30 cellular contexts compared by ENCODE assay signal in the genomic region with DNA sequence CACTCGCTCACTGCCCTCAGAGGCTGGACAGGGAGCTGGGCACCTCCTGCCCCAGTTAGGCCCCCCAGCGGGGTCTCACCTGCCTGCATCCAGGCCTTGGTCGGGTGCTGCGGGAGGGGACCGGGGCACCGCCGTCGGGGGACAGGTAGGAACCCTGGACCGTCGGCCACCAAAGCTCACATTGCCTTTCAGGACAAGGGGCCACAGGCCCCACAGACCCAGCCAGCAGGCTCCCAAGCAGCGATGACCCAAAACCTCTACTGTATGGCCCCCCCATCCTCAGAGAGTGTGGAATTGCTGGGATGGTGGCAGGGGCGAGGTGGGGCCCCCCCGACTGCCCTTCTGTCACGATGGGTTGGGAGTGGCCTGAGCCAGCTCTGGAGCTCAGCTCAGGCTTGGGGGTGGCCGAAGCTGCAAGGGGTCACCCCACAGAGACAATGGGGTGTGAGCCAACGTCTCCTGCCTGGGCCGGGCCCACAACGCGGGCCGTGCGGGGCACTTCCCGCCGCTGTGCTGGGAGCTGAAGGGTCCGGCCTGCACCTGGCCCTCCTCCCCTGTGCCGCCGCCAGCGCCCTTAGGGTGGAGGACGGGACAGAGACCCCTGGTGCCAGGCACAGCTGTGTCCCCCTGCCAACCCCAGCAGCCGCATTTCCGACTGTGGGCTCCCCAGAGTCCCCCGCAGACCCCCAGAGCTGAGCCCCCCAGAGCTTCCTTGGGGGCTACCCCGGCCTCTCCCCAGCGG. TPM values are rescaled to one million over a fixed set of nuclear protein-coding genes. Genes with fewer than 3 reads are reported as not detected.
DNase-seq lines count a peak whose midpoint lies in the region; ATAC-seq and TF ChIP-seq lines count a peak whose summit lies in the region.
"Had no signal": no experiment of that assay in that cellular context is flagged by ENCODE, and none has a peak within 500 bp of the region (broad histone marks: within the 10 kb centered on the region; RNA-seq: fewer than 3 reads in every experiment).

No MANE protein-coding gene starts in this region.

- H3K4me1 ChIP-seq in left lung (no peaks in the 10 kb centered on the region), stomach (peaks cover 14 to 34% (median 22%) of the 10 kb centered on the region in 4 donors)
- H3K4me1 ChIP-seq: neural progenitor cell, prostate gland, uterus had no signal

- H3K36me3 ChIP-seq in left lung (peaks cover 0 to 45% of the 10 kb centered on the region in 2 donors), stomach (peaks cover 11 to 48% (median 45%) of the 10 kb centered on the region in 4 donors)
- H3K36me3 ChIP-seq: neural progenitor cell, prostate gland, uterus had no signal

- H3K4me3 ChIP-seq in left lung (no peak overlapping the region), stomach (peak overlapping the region; percentile 29 to 47 (median 34))
- H3K4me3 ChIP-seq: cardiac muscle cell, neural progenitor cell, prostate gland, skin epidermis, suprapubic skin, uterus had no signal

- WGBS in stomach, 5 donors: 54 to 68% (median 63%) methylated on average over 23 to 33 of the region's 33 CpGs

- no peaks in the 10 kb centered on the region for H3K27me3 ChIP-seq in left lung
- H3K27me3 ChIP-seq in stomach: no peaks in the 10 kb centered on the region
- H3K27me3 ChIP-seq: cardiac muscle cell, neural progenitor cell, suprapubic skin, uterus had no signal

- intact Hi-C loops in left ventricle myocardium superior (cut with micrococcal nuclease) (no loop called here), cardiac septum (cut with DNase I) (no loop called here), left lung (cut with DNase I) (no loop called here), stomach (cut with DNase I; ENCODE audit: low total_unique reads) (no loop called here)

- no peak for TF ChIP-seq CTCF in left lung (IDR thresholded peaks at IDR 0.05)
- TF ChIP-seq CTCF in stomach (IDR thresholded peaks at IDR 0.05): no peak

- no peak overlapping the region for H3K27ac ChIP-seq in left lung
- peak overlapping the region; percentile 73 to 75 (median 74) for H3K27ac ChIP-seq in stomach
- H3K27ac ChIP-seq: cardiac muscle cell, neural progenitor cell, prostate gland, skin epidermis, suprapubic skin, uterus, VCaP had no signal

- peak; percentile 20 for DNase-seq in left ventricle myocardium superior
- DNase-seq in cardiac septum (ENCODE audit: low spot score): no peak
- peak; percentile 30 to 69 for DNase-seq in left lung
- no peak for DNase-seq in stomach
- DNase-seq in NCI-H2227 treated with DMSO at 0.1 percent for 48 hours (lab: John Stamatoyannopoulos, UW): no peak
- no peak for DNase-seq in foreskin melanocyte
- DNase-seq: activated CD4-positive, alpha-beta T cell treated with anti-CD3 and anti-CD28 coated beads for 48 hours; activated naive CD4-positive, alpha-beta T cell treated with anti-CD3 and anti-CD28 coated beads, Interleukin-2, amount 10 ng/mL, durations not matched to agents 7 days and 5 days; activated T-cell treated with anti-CD3 and anti-CD28 coated beads, Interleukin-2, amount 50 U/mL, for 72 hours; amniotic stem cell; dermis blood vessel endothelial cell; GF-D8; KG1; mammary epithelial cell; MM.1S; NCI-H1417 treated with DMSO at 0.1 percent for 48 hours; stimulated activated CD4-positive, alpha-beta T cell treated with anti-CD3 and anti-CD28 coated beads, Interleukin-1b, Interleukin-23, amount 100 ng/mL, for 48 hours; uterus had no signal

- no peak for TF ChIP-seq POLR2A in stomach (IDR thresholded peaks at IDR 0.05)

- TF ChIP-seq EP300 in stomach (IDR thresholded peaks at IDR 0.05): no peak

- ATAC-seq in left ventricle myocardium superior (no peak), left lung (no peak)
- ATAC-seq: activated T-cell treated with anti-CD3 and anti-CD28 coated beads, Interleukin-2, amount 50 U/mL, for 72 hours; Right ventricle myocardium inferior had no signal

- H3K9me3 ChIP-seq in left lung: peaks cover 0 to 5% of the 10 kb centered on the region in 2 donors
- peaks cover 0 to 7% (median 5%) of the 10 kb centered on the region in 4 donors for H3K9me3 ChIP-seq in stomach
- H3K9me3 ChIP-seq: prostate gland, uterus had no signal

RNA-seq across cellular contexts. Expression of a gene that starts 0.5 kb away (rescaled TPM):
- total RNA-seq in left ventricle myocardium superior (not detected), cardiac septum (0.19 TPM), left lung (1 to 10 TPM in 1 of 2 donors, under 1 TPM in 1; 0.37 to 2.2 TPM), stomach (10 to 100 TPM in 2 of 5 donors, 1 to 10 TPM in 2, not detected in 1; 2.9 to 24.6 (median 8.8) TPM)
- polyA plus RNA-seq in stomach: 10 to 100 TPM in 1 of 3 donors, 1 to 10 TPM in 2; 2.4 to 21.0 (median 6.0) TPM
- total RNA-seq: A673; activated CD8-positive, alpha-beta memory T cell treated with anti-CD3 and anti-CD28 coated beads for 36 hours; dermis blood vessel endothelial cell; H4; mammary epithelial cell; NCI-H460; Right ventricle myocardium inferior had no signal
- polyA plus RNA-seq: BJ, mammary epithelial cell had no signal

RNA-seq across cellular contexts. Expression of a gene that starts 10.2 kb away (rescaled TPM):
- total RNA-seq in left ventricle myocardium superior (36.6 TPM), cardiac septum (32.3 TPM), left lung (10 to 100 TPM; 44.0 to 47.9 TPM), stomach (100 to 1,000 TPM in 1 of 5 donors, 10 to 100 TPM in 4; 14.7 to 171 (median 54.8) TPM)
- 10 to 100 TPM; 60.6 to 86.0 (median 74.7) TPM for polyA plus RNA-seq in stomach

RNA-seq across cellular contexts. Expression of a gene that starts 10.6 kb away (rescaled TPM):
- total RNA-seq in left ventricle myocardium superior: 40.8 TPM
- 24.2 TPM for total RNA-seq in cardiac septum
- 10 to 100 TPM; 30.5 to 36.2 TPM for total RNA-seq in left lung
- 100 to 1,000 TPM in 1 of 5 donors, 10 to 100 TPM in 4; 22.2 to 186 (median 70.9) TPM for total RNA-seq in stomach
- polyA plus RNA-seq in stomach: 100 to 1,000 TPM in 1 of 3 donors, 10 to 100 TPM in 2; 54.2 to 111 (median 83.6) TPM

RNA-seq across cellular contexts. Expression of a gene that starts 20.1 kb away (rescaled TPM):
- total RNA-seq in left ventricle myocardium superior: 85.9 TPM
- total RNA-seq in cardiac septum: 63.4 TPM
- 10 to 100 TPM; 72.5 to 91.5 TPM for total RNA-seq in left lung
- 100 to 1,000 TPM in 1 of 5 donors, 10 to 100 TPM in 4; 21.1 to 204 (median 64.7) TPM for total RNA-seq in stomach
- 100 to 1,000 TPM; 120 to 155 (median 126) TPM for polyA plus RNA-seq in stomach

RNA-seq across cellular contexts. Expression of a gene that starts 20.4 kb away (rescaled TPM):
- total RNA-seq in left ventricle myocardium superior (8.1 TPM), cardiac septum (14.9 TPM), left lung (10 to 100 TPM; 19.2 to 25.3 TPM), stomach (10 to 100 TPM in 4 of 5 donors, 1 to 10 TPM in 1; 8.8 to 94.1 (median 34.4) TPM)
- 1 to 10 TPM; 2.6 to 7.9 (median 6.9) TPM for polyA plus RNA-seq in stomach

Comparison
In these comparisons a context has a peak if more than half of its experiments do, and no peak if none do; other contexts are left out.
1. DNase-seq: peak in left ventricle myocardium superior (single experiment) and left lung (2 of 2); none in cardiac septum (single experiment), stomach (single experiment), NCI-H2227 treated with DMSO at 0.1 percent for 48 hours (single experiment) and foreskin melanocyte (single experiment).
2. H3K27ac ChIP-seq: peak in stomach (5 of 5); none in left lung (0 of 2).
3. H3K4me3 ChIP-seq: peak in stomach (4 of 4); none in left lung (0 of 2).